ENCODE assay signal across 22 cellular contexts in genomic region chr9:16485575-16486321, GRCh38.
"Had no signal": no experiment of that assay in that cellular context is flagged by ENCODE, and none has a peak within 500 bp of the region (broad histone marks: within the 10 kb centered on the region; RNA-seq: fewer than 3 reads in every experiment).

No MANE protein-coding gene starts in this region.

- H3K27ac Mint-ChIP-seq: activated CD4-positive, alpha-beta T cell treated with anti-CD3 and anti-CD28 coated beads, Interleukin-2, amount 10 ng/mL, durations not matched to agents 7 days and 5 days; activated CD8-positive, alpha-beta T cell treated with anti-CD3 and anti-CD28 coated beads, Interleukin-2, amount 10 ng/mL, durations not matched to agents 7 days and 5 days; activated T-cell treated with anti-CD3 and anti-CD28 coated beads, Interleukin-2, amount 50 U/mL, for 24 hours; activated T-helper 2 cell treated with anti-CD3 and anti-CD28 coated beads, Interferon-gamma antibody, Interleukin-2, Interleukin-4, amounts not matched to agents 10 μg/mL and 5 μg/mL and 100 μg/mL, durations not matched to agents 14 hours and 24 hours and 36 hours; naive thymus-derived CD4-positive, alpha-beta T cell; stimulated activated naive CD8-positive, alpha-beta T cell treated with anti-CD3 and anti-CD28 coated beads, Interleukin-15, amount 100 ng/mL, for 72 hours had no signal

- H3K9ac ChIP-seq: parathyroid adenoma had no signal

- DNase-seq: activated CD4-positive, alpha-beta T cell treated with anti-CD3 and anti-CD28 coated beads, Interleukin-2, amount 10 ng/mL, durations not matched to agents 7 days and 5 days; activated CD4-positive, CD25-positive, alpha-beta regulatory T cell; activated CD8-positive, alpha-beta T cell treated with anti-CD3 and anti-CD28 coated beads, Interleukin-2, amount 10 ng/mL, durations not matched to agents 7 days and 5 days; activated naive CD4-positive, alpha-beta T cell treated with Interleukin-2 at 50 U/mL for 16 hours; activated T-cell treated with anti-CD3 and anti-CD28 coated beads, Interleukin-2, amount 50 U/mL, for 24 hours; aorta; brain microvascular endothelial cell; central memory CD4-positive, alpha-beta T cell; gastrocnemius medialis; heart left ventricle; left ventricle myocardium inferior; mucosa of descending colon; naive thymus-derived CD4-positive, alpha-beta T cell; right lobe of liver; stimulated activated CD4-positive, alpha-beta T cell treated with anti-CD3 and anti-CD28 coated beads, Interleukin-4, amount 100 ng/mL, for 1 hour; stimulated activated naive CD8-positive, alpha-beta T cell treated with anti-CD3 and anti-CD28 coated beads, Interleukin-15, amount 100 ng/mL, for 72 hours had no signal

- H3K4me3 Mint-ChIP-seq: activated CD4-positive, alpha-beta T cell treated with anti-CD3 and anti-CD28 coated beads, Interleukin-2, amount 10 ng/mL, durations not matched to agents 7 days and 5 days; activated CD8-positive, alpha-beta T cell treated with anti-CD3 and anti-CD28 coated beads, Interleukin-2, amount 10 ng/mL, durations not matched to agents 7 days and 5 days; activated T-cell treated with anti-CD3 and anti-CD28 coated beads, Interleukin-2, amount 50 U/mL, for 24 hours; naive thymus-derived CD4-positive, alpha-beta T cell; stimulated activated naive CD8-positive, alpha-beta T cell treated with anti-CD3 and anti-CD28 coated beads, Interleukin-15, amount 100 ng/mL, for 72 hours had no signal

- H3K27me3 Mint-ChIP-seq: activated CD4-positive, alpha-beta T cell treated with anti-CD3 and anti-CD28 coated beads, Interleukin-2, amount 10 ng/mL, durations not matched to agents 7 days and 5 days; activated T-cell treated with anti-CD3 and anti-CD28 coated beads, Interleukin-2, amount 50 U/mL, for 24 hours; naive thymus-derived CD4-positive, alpha-beta T cell; stimulated activated naive CD8-positive, alpha-beta T cell treated with anti-CD3 and anti-CD28 coated beads, Interleukin-15, amount 100 ng/mL, for 72 hours; type B pancreatic cell had no signal

- H3K9me3 ChIP-seq: gastrocnemius medialis, heart left ventricle, left ventricle myocardium inferior, mucosa of descending colon, neutrophil, right lobe of liver had no signal

- H3K4me1 ChIP-seq: gastrocnemius medialis, heart left ventricle, left ventricle myocardium inferior, parathyroid adenoma, right lobe of liver had no signal

- H2AFZ ChIP-seq: parathyroid adenoma had no signal

- H3K27ac ChIP-seq: brain microvascular endothelial cell, coronary artery, gastrocnemius medialis, left ventricle myocardium inferior, neutrophil, parathyroid adenoma, right lobe of liver had no signal

- H3K36me3 Mint-ChIP-seq: naive thymus-derived CD4-positive, alpha-beta T cell; type B pancreatic cell had no signal

- H3K4me2 ChIP-seq: smooth muscle cell had no signal

- H3K4me3 ChIP-seq: coronary artery, gastrocnemius medialis, heart left ventricle, left ventricle myocardium inferior, mucosa of descending colon, right lobe of liver, smooth muscle cell had no signal

- H3K4me1 Mint-ChIP-seq: activated CD4-positive, alpha-beta T cell treated with anti-CD3 and anti-CD28 coated beads, Interleukin-2, amount 10 ng/mL, durations not matched to agents 7 days and 5 days; naive thymus-derived CD4-positive, alpha-beta T cell; stimulated activated naive CD8-positive, alpha-beta T cell treated with anti-CD3 and anti-CD28 coated beads, Interleukin-15, amount 100 ng/mL, for 72 hours had no signal

- H3K36me3 ChIP-seq: gastrocnemius medialis, heart left ventricle, left ventricle myocardium inferior, neutrophil, right lobe of liver had no signal

- H3K79me2 ChIP-seq: parathyroid adenoma had no signal

- H3K27me3 ChIP-seq: brain microvascular endothelial cell, gastrocnemius medialis, heart left ventricle, neutrophil, right lobe of liver had no signal

- H3K9me3 Mint-ChIP-seq: activated CD4-positive, alpha-beta T cell treated with anti-CD3 and anti-CD28 coated beads, Interleukin-2, amount 10 ng/mL, durations not matched to agents 7 days and 5 days; activated T-helper 2 cell treated with anti-CD3 and anti-CD28 coated beads, Interferon-gamma antibody, Interleukin-2, Interleukin-4, amounts not matched to agents 10 μg/mL and 5 μg/mL and 100 μg/mL, durations not matched to agents 14 hours and 24 hours and 36 hours; stimulated activated naive CD8-positive, alpha-beta T cell treated with anti-CD3 and anti-CD28 coated beads, Interleukin-15, amount 100 ng/mL, for 72 hours; type B pancreatic cell had no signal
